Comparison of ENCODE assay signal across 1 cellular context in the genomic region with DNA sequence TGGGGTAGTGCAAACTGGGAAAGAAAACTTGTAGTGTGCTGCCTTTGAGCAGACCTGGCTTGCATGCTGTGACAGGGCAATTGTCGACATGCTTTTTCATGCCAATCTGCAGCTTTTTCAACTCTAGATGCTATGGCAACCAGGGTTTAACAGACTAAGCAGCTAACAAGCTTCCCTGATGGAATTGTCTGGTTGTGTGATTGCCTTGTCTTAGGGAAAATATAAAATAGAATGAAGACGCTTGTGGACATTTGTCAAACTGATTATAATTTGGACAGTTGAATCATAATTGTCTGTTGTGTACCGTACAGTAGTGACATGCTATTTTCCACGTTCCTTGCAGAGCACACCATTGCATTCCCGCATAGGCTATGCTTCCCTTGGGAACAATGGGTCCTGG.
TF ChIP-seq lines count a peak whose summit lies in the region.

No MANE protein-coding gene starts in this region.

TF ChIP-seq in K562, 482 proteins besides CTCF, POLR2A, EP300 and RAD21:
- TF ChIP-seq HOXB6 (CRISPR knock-in tag; IDR thresholded peaks at IDR 0.05; ENCODE audit: borderline replicate concordance) (no peak), MTA3 (IDR thresholded peaks at IDR 0.05; ENCODE audit: borderline replicate concordance) (no peak), NR2C1 (IDR thresholded peaks at IDR 0.05) (no peak), NR2C1 (tag; IDR thresholded peaks at IDR 0.05) (no peak), HDGF (IDR thresholded peaks at IDR 0.05) (no peak), ZNF584 (CRISPR knock-in tag; IDR thresholded peaks at IDR 0.05; ENCODE audit: low read depth) (no peak), MTF1 (CRISPR knock-in tag; IDR thresholded peaks at IDR 0.05; ENCODE audit: borderline replicate concordance) (no peak), HCFC1 (IDR thresholded peaks at IDR 0.05; ENCODE audit: low read depth, low read length) (no peak), ZC3H4 (CRISPR knock-in tag; IDR thresholded peaks at IDR 0.05; ENCODE audit: borderline replicate concordance) (no peak), ZNF589 (CRISPR knock-in tag; IDR thresholded peaks at IDR 0.05; ENCODE audit: low read depth) (no peak), ZNF695 (CRISPR knock-in tag; IDR thresholded peaks at IDR 0.05) (no peak), BRF1 (IDR thresholded peaks at IDR 0.05; ENCODE audit: borderline replicate concordance, extremely low read depth, insufficient read length) (no peak), HMG20B (CRISPR knock-in tag; IDR thresholded peaks at IDR 0.05) (no peak), RBM22 (IDR thresholded peaks at IDR 0.05; ENCODE audit: low read depth, low read length, poor library complexity, severe bottlenecking) (no peak), XRCC3 (IDR thresholded peaks at IDR 0.05) (no peak), ZNF77 (CRISPR knock-in tag; IDR thresholded peaks at IDR 0.05) (no peak)
- TF ChIP-seq, protein P1, sequence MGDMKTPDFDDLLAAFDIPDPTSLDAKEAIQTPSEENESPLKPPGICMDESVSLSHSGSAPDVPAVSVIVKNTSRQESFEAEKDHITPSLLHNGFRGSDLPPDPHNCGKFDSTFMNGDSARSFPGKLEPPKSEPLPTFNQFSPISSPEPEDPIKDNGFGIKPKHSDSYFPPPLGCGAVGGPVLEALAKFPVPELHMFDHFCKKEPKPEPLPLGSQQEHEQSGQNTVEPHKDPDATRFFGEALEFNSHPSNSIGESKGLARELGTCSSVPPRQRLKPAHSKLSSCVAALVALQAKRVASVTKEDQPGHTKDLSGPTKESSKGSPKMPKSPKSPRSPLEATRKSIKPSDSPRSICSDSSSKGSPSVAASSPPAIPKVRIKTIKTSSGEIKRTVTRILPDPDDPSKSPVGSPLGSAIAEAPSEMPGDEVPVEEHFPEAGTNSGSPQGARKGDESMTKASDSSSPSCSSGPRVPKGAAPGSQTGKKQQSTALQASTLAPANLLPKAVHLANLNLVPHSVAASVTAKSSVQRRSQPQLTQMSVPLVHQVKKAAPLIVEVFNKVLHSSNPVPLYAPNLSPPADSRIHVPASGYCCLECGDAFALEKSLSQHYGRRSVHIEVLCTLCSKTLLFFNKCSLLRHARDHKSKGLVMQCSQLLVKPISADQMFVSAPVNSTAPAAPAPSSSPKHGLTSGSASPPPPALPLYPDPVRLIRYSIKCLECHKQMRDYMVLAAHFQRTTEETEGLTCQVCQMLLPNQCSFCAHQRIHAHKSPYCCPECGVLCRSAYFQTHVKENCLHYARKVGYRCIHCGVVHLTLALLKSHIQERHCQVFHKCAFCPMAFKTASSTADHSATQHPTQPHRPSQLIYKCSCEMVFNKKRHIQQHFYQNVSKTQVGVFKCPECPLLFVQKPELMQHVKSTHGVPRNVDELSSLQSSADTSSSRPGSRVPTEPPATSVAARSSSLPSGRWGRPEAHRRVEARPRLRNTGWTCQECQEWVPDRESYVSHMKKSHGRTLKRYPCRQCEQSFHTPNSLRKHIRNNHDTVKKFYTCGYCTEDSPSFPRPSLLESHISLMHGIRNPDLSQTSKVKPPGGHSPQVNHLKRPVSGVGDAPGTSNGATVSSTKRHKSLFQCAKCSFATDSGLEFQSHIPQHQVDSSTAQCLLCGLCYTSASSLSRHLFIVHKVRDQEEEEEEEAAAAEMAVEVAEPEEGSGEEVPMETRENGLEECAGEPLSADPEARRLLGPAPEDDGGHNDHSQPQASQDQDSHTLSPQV (IDR thresholded peaks at IDR 0.05): no peak
- TF ChIP-seq, protein P2, sequence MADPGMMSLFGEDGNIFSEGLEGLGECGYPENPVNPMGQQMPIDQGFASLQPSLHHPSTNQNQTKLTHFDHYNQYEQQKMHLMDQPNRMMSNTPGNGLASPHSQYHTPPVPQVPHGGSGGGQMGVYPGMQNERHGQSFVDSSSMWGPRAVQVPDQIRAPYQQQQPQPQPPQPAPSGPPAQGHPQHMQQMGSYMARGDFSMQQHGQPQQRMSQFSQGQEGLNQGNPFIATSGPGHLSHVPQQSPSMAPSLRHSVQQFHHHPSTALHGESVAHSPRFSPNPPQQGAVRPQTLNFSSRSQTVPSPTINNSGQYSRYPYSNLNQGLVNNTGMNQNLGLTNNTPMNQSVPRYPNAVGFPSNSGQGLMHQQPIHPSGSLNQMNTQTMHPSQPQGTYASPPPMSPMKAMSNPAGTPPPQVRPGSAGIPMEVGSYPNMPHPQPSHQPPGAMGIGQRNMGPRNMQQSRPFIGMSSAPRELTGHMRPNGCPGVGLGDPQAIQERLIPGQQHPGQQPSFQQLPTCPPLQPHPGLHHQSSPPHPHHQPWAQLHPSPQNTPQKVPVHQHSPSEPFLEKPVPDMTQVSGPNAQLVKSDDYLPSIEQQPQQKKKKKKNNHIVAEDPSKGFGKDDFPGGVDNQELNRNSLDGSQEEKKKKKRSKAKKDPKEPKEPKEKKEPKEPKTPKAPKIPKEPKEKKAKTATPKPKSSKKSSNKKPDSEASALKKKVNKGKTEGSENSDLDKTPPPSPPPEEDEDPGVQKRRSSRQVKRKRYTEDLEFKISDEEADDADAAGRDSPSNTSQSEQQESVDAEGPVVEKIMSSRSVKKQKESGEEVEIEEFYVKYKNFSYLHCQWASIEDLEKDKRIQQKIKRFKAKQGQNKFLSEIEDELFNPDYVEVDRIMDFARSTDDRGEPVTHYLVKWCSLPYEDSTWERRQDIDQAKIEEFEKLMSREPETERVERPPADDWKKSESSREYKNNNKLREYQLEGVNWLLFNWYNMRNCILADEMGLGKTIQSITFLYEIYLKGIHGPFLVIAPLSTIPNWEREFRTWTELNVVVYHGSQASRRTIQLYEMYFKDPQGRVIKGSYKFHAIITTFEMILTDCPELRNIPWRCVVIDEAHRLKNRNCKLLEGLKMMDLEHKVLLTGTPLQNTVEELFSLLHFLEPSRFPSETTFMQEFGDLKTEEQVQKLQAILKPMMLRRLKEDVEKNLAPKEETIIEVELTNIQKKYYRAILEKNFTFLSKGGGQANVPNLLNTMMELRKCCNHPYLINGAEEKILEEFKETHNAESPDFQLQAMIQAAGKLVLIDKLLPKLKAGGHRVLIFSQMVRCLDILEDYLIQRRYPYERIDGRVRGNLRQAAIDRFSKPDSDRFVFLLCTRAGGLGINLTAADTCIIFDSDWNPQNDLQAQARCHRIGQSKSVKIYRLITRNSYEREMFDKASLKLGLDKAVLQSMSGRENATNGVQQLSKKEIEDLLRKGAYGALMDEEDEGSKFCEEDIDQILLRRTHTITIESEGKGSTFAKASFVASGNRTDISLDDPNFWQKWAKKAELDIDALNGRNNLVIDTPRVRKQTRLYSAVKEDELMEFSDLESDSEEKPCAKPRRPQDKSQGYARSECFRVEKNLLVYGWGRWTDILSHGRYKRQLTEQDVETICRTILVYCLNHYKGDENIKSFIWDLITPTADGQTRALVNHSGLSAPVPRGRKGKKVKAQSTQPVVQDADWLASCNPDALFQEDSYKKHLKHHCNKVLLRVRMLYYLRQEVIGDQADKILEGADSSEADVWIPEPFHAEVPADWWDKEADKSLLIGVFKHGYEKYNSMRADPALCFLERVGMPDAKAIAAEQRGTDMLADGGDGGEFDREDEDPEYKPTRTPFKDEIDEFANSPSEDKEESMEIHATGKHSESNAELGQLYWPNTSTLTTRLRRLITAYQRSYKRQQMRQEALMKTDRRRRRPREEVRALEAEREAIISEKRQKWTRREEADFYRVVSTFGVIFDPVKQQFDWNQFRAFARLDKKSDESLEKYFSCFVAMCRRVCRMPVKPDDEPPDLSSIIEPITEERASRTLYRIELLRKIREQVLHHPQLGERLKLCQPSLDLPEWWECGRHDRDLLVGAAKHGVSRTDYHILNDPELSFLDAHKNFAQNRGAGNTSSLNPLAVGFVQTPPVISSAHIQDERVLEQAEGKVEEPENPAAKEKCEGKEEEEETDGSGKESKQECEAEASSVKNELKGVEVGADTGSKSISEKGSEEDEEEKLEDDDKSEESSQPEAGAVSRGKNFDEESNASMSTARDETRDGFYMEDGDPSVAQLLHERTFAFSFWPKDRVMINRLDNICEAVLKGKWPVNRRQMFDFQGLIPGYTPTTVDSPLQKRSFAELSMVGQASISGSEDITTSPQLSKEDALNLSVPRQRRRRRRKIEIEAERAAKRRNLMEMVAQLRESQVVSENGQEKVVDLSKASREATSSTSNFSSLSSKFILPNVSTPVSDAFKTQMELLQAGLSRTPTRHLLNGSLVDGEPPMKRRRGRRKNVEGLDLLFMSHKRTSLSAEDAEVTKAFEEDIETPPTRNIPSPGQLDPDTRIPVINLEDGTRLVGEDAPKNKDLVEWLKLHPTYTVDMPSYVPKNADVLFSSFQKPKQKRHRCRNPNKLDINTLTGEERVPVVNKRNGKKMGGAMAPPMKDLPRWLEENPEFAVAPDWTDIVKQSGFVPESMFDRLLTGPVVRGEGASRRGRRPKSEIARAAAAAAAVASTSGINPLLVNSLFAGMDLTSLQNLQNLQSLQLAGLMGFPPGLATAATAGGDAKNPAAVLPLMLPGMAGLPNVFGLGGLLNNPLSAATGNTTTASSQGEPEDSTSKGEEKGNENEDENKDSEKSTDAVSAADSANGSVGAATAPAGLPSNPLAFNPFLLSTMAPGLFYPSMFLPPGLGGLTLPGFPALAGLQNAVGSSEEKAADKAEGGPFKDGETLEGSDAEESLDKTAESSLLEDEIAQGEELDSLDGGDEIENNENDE (IDR thresholded peaks at IDR 0.05; ENCODE audit: low read depth, low read length): no peak
- TF ChIP-seq, protein P3, sequence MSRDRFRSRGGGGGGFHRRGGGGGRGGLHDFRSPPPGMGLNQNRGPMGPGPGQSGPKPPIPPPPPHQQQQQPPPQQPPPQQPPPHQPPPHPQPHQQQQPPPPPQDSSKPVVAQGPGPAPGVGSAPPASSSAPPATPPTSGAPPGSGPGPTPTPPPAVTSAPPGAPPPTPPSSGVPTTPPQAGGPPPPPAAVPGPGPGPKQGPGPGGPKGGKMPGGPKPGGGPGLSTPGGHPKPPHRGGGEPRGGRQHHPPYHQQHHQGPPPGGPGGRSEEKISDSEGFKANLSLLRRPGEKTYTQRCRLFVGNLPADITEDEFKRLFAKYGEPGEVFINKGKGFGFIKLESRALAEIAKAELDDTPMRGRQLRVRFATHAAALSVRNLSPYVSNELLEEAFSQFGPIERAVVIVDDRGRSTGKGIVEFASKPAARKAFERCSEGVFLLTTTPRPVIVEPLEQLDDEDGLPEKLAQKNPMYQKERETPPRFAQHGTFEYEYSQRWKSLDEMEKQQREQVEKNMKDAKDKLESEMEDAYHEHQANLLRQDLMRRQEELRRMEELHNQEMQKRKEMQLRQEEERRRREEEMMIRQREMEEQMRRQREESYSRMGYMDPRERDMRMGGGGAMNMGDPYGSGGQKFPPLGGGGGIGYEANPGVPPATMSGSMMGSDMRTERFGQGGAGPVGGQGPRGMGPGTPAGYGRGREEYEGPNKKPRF (IDR thresholded peaks at IDR 0.05; ENCODE audit: low read depth, low read length): no peak
TF ChIP-seq in K562: peak in this region for 0.
